ENCODE assay signal across 8 cellular contexts in genomic region chr6:11092654-11093053, GRCh38. TPM values are rescaled to one million over a fixed set of nuclear protein-coding genes. Genes with fewer than 3 reads are reported as not detected.
DNase-seq lines count a peak whose midpoint lies in the region; ATAC-seq, FAIRE-seq and TF ChIP-seq lines count a peak whose summit lies in the region.

No MANE protein-coding gene starts in this region.

- WGBS in HepG2 (ENCODE audit: low lambda C conversion rate): 0% methylated on average over 1 of the region's 1 CpG
- WGBS in thymus: 4% methylated on average over 1 of the region's 1 CpG

- CTCF ChIA-PET in HepG2 (lab: Yijun Ruan, JAX; ENCODE audit: low intra/inter-chr PET ratio, low total read pairs): no interaction called here

- H3K9me3 ChIP-seq in HepG2 (ENCODE audit: low read length) (no peaks in the 10 kb centered on the region), thymus (ENCODE audit: control insufficient read depth) (no peaks in the 10 kb centered on the region)

- H3K9ac ChIP-seq in HepG2 (ENCODE audit: insufficient read depth, low read depth, low read length): peak overlapping the region; percentile 85

- H3K4me1 ChIP-seq in HepG2 (ENCODE audit: insufficient read depth, low read length) (peaks cover 44% of the 10 kb centered on the region), thymus (ENCODE audit: control insufficient read depth, insufficient read depth, low read length) (peaks cover 6% of the 10 kb centered on the region)

- H3K4me3 ChIP-seq in HepG2 (replicated peaks in 1 of 3; ENCODE audit: insufficient read depth in 1 of 3, low read depth in 2 of 3, low read length in 3 of 3) (peak overlapping the region; percentile 93 to 99 (median 97)), thymus (ENCODE audit: low read length) (peak overlapping the region; percentile 99)

- intact Hi-C loops in HepG2 (cut with micrococcal nuclease; ENCODE audit: unreplicated experiment): loop anchor here (1.0 to 5.0 kb wide), 4 partner anchors 50 to 483 kb away; partner anchors contain the start of gene TMEM170B

- no peak for ATAC-seq in activated naive CD8-positive, alpha-beta T cell treated with anti-CD3 and anti-CD28 coated beads, Interleukin-2, amount 50 U/mL, for 24 hours
- ATAC-seq in HepG2 (no peak), GM19395 (IDR thresholded peaks at IDR 0.05; ENCODE audit: unreplicated experiment) (no peak)

- TF ChIP-seq EP300 in HepG2 (IDR thresholded peaks at IDR 0.05; ENCODE audit: low read depth in 2 of 2, low read length in 2 of 2): no peak
- TF ChIP-seq EP300 in HepG2 (CRISPR knock-in tag; IDR thresholded peaks at IDR 0.05; ENCODE audit: borderline replicate concordance): no peak

- POLR2A ChIA-PET in HepG2 (lab: Yijun Ruan, JAX): interaction anchor here (1.2 to 1.4 kb wide), 3 partner anchors 26 to 138 kb away, joined by 3 to 13 read pairs (median 4); no protein-coding TSS in a partner anchor

- no peak for TF ChIP-seq POLR2A in HepG2 (IDR thresholded peaks at IDR 0.05; ENCODE audit: insufficient read depth in 1 of 2, low read depth in 2 of 2, low read length in 2 of 2)

- DNase-seq in activated T-cell treated with anti-CD3 and anti-CD28 coated beads, Interleukin-2, amount 50 U/mL, for 24 hours: no peak
- DNase-seq in activated T-cell treated with anti-CD3 and anti-CD28 coated beads, Interleukin-2, amount 50 U/mL, for 1 hour: no peak
- DNase-seq in activated naive CD8-positive, alpha-beta T cell treated with anti-CD3 and anti-CD28 coated beads, Interleukin-2, amount 50 U/mL, for 24 hours: no peak
- DNase-seq in HepG2 (ENCODE audit: low spot score) (no peak), HUDEP-2 (lab: John Stamatoyannopoulos, UW; ENCODE audit: unreplicated experiment in 76 of 76) (no peak), T-helper 9 cell (no peak)

- H3K4me1 Mint-ChIP-seq in activated T-cell treated with anti-CD3 and anti-CD28 coated beads, Interleukin-2, amount 50 U/mL, for 24 hours (ENCODE audit: low read depth): peaks cover 27% of the 10 kb centered on the region
- peaks cover 27% of the 10 kb centered on the region for H3K4me1 Mint-ChIP-seq in activated naive CD8-positive, alpha-beta T cell treated with anti-CD3 and anti-CD28 coated beads, Interleukin-2, amount 50 U/mL, for 24 hours

- H3K36me3 ChIP-seq in HepG2 (replicated peaks in 1 of 2; ENCODE audit: control insufficient read depth in 1 of 2, insufficient read depth in 2 of 2, low read length in 2 of 2) (no peaks in the 10 kb centered on the region), thymus (ENCODE audit: control insufficient read depth, insufficient read depth) (no peaks in the 10 kb centered on the region)

- in situ Hi-C loops in HepG2 (cut with HindIII; ENCODE audit: extremely low pct_ligation_motif_present, low pct_unique_long_range_greater_than_20kb): no loop called here

- no peaks in the 10 kb centered on the region for H3K9me3 Mint-ChIP-seq in activated T-cell treated with anti-CD3 and anti-CD28 coated beads, Interleukin-2, amount 50 U/mL, for 24 hours
- H3K9me3 Mint-ChIP-seq in activated naive CD8-positive, alpha-beta T cell treated with anti-CD3 and anti-CD28 coated beads, Interleukin-2, amount 50 U/mL, for 24 hours: no peaks in the 10 kb centered on the region

- H3K27me3 ChIP-seq in HepG2 (ENCODE audit: control insufficient read depth in 1 of 2, insufficient read depth in 2 of 2, low read length in 2 of 2) (no peaks in the 10 kb centered on the region; a peak in 1 of 5 replicates), thymus (ENCODE audit: control insufficient read depth, insufficient read depth) (no peaks in the 10 kb centered on the region)

- no peak for FAIRE-seq in HepG2 (lab: Jason Lieb, UNC)

- TF ChIP-seq CTCF in HepG2 (CRISPR knock-in tag; IDR thresholded peaks at IDR 0.05): no peak

- H3K27ac ChIP-seq in HepG2 (ENCODE audit: extremely low read length, insufficient read depth, low read length) (peak overlapping the region; percentile 90), thymus (ENCODE audit: low read depth) (peak overlapping the region; percentile 87)

- peaks cover 9% of the 10 kb centered on the region; the same call in 1 of the 2 replicates for H4K20me1 ChIP-seq in HepG2 (ENCODE audit: insufficient read depth, low read length)

- no TSS peak for BruUV-seq in HepG2 (replicated peaks; lab: Mats Ljungman, UMichigan)

- peaks cover 34% of the 10 kb centered on the region for H3K79me2 ChIP-seq in HepG2 (ENCODE audit: insufficient read depth, low read length)

- H3K4me2 ChIP-seq in HepG2 (ENCODE audit: low read depth, low read length): peak overlapping the region; percentile 86

- peak overlapping the region; percentile 94 for H3K4me3 Mint-ChIP-seq in activated T-cell treated with anti-CD3 and anti-CD28 coated beads, Interleukin-2, amount 50 U/mL, for 24 hours
- H3K4me3 Mint-ChIP-seq in activated naive CD8-positive, alpha-beta T cell treated with anti-CD3 and anti-CD28 coated beads, Interleukin-2, amount 50 U/mL, for 24 hours: peak overlapping the region; percentile 98

- no peaks in the 10 kb centered on the region for H3K27me3 Mint-ChIP-seq in activated T-cell treated with anti-CD3 and anti-CD28 coated beads, Interleukin-2, amount 50 U/mL, for 24 hours
- H3K27me3 Mint-ChIP-seq in activated naive CD8-positive, alpha-beta T cell treated with anti-CD3 and anti-CD28 coated beads, Interleukin-2, amount 50 U/mL, for 24 hours: no peaks in the 10 kb centered on the region

- TF ChIP-seq RAD21 in HepG2 (CRISPR knock-in tag; IDR thresholded peaks at IDR 0.05): no peak

- H3K27ac Mint-ChIP-seq in activated T-cell treated with anti-CD3 and anti-CD28 coated beads, Interleukin-2, amount 50 U/mL, for 24 hours: peak overlapping the region; percentile 98
- peak overlapping the region; percentile 96 for H3K27ac Mint-ChIP-seq in activated naive CD8-positive, alpha-beta T cell treated with anti-CD3 and anti-CD28 coated beads, Interleukin-2, amount 50 U/mL, for 24 hours

- H2AFZ ChIP-seq in HepG2 (ENCODE audit: low read length): peak overlapping the region; percentile 81

- peaks cover 24% of the 10 kb centered on the region for H3K36me3 Mint-ChIP-seq in activated T-cell treated with anti-CD3 and anti-CD28 coated beads, Interleukin-2, amount 50 U/mL, for 24 hours (ENCODE audit: low read depth)
- H3K36me3 Mint-ChIP-seq in activated naive CD8-positive, alpha-beta T cell treated with anti-CD3 and anti-CD28 coated beads, Interleukin-2, amount 50 U/mL, for 24 hours (ENCODE audit: low read depth): peaks cover 4% of the 10 kb centered on the region

RNA-seq across cellular contexts. Expression of gene SMIM13, which starts 1.0 kb away (rescaled TPM):
- 9.5 and 10.2 TPM in 2 replicates for total RNA-seq in HepG2 (2016; rRNA removed; fragmentation: Illumina TruSeq; extraction: Trizol)
- total RNA-seq in HepG2 (2016; cell fraction: cytosol; rRNA removed; fragmentation: Illumina TruSeq; extraction: Trizol; ENCODE audit: low read depth): 7.2 and 7.8 TPM in 2 replicates
- total RNA-seq in HepG2 (2016; cell fraction: insoluble cytoplasmic fraction; rRNA removed; fragmentation: Illumina TruSeq; extraction: Trizol): 8.5 and 9.8 TPM in 2 replicates
- 10.2 and 12.9 TPM in 2 replicates for total RNA-seq in HepG2 (2016; cell fraction: membrane; rRNA removed; fragmentation: Illumina TruSeq; extraction: Trizol)
- 12.8 and 14.5 TPM in 2 replicates for total RNA-seq in HepG2 (2016; cell fraction: nucleus; rRNA removed; fragmentation: Illumina TruSeq; extraction: Trizol)
- polyA plus RNA-seq in HepG2 (2011; rRNA removed) (2.5 and 2.7 TPM in 2 replicates), thymus (4.5 TPM)
- polyA plus RNA-seq in HepG2 (2011; cell fraction: cytosol; rRNA removed): 1.2 and 1.9 TPM in 2 replicates
- 1.6 and 2.3 TPM in 2 replicates for polyA plus RNA-seq in HepG2 (2011; cell fraction: nucleus; rRNA removed)
- 6.0 and 6.5 TPM in 2 replicates for polyA plus RNA-seq in HepG2 (2012)
- 11.0 and 14.0 TPM in 2 replicates for polyA plus RNA-seq in HepG2 (2016; cell fraction: cytosol; fragmentation: Illumina TruSeq; extraction: Trizol; ENCODE audit: low read depth)
- polyA plus RNA-seq in HepG2 (2016; cell fraction: insoluble cytoplasmic fraction; fragmentation: Illumina TruSeq; extraction: Trizol; ENCODE audit: low read depth): 10.4 and 11.8 TPM in 2 replicates
- 13.1 and 14.3 TPM in 2 replicates for polyA plus RNA-seq in HepG2 (2016; cell fraction: membrane; fragmentation: Illumina TruSeq; extraction: Trizol; ENCODE audit: low read depth)
- 15.6 and 18.1 TPM in 2 replicates for polyA plus RNA-seq in HepG2 (2016; cell fraction: nucleus; fragmentation: Illumina TruSeq; extraction: Trizol; ENCODE audit: insufficient read depth, low read depth)
- polyA minus RNA-seq in HepG2 (2011; rRNA and poly(A)+ RNA removed; ENCODE audit: low replicate concordance): 1.7 and 2.9 TPM in 2 replicates
- polyA minus RNA-seq in HepG2 (2011; cell fraction: cytosol; rRNA and poly(A)+ RNA removed): 2.0 and 5.2 TPM in 2 replicates
- 10.0 and 11.2 TPM in 2 replicates for polyA minus RNA-seq in HepG2 (2011; cell fraction: nucleus; rRNA and poly(A)+ RNA removed)

RNA-seq across cellular contexts. Expression of gene ERVFRD-1, which starts 18.9 kb away (rescaled TPM):
- not detected in 2 replicates for total RNA-seq in HepG2 (2016; rRNA removed; fragmentation: Illumina TruSeq; extraction: Trizol)
- not detected in 2 replicates for total RNA-seq in HepG2 (2016; cell fraction: cytosol; rRNA removed; fragmentation: Illumina TruSeq; extraction: Trizol; ENCODE audit: low read depth)
- total RNA-seq in HepG2 (2016; cell fraction: insoluble cytoplasmic fraction; rRNA removed; fragmentation: Illumina TruSeq; extraction: Trizol): not detected in 2 replicates
- total RNA-seq in HepG2 (2016; cell fraction: membrane; rRNA removed; fragmentation: Illumina TruSeq; extraction: Trizol): not detected in 2 replicates
- not detected in 2 replicates for total RNA-seq in HepG2 (2016; cell fraction: nucleus; rRNA removed; fragmentation: Illumina TruSeq; extraction: Trizol)
- polyA plus RNA-seq in HepG2 (2011; rRNA removed) (not detected in 2 replicates), thymus (0.02 TPM)
- polyA plus RNA-seq in HepG2 (2011; cell fraction: cytosol; rRNA removed): not detected in 2 replicates
- not detected in 2 replicates for polyA plus RNA-seq in HepG2 (2011; cell fraction: nucleus; rRNA removed)
- polyA plus RNA-seq in HepG2 (2012): 0.07 TPM in 1 of 2 replicates, not detected in the other
- not detected in 2 replicates for polyA plus RNA-seq in HepG2 (2016; cell fraction: cytosol; fragmentation: Illumina TruSeq; extraction: Trizol; ENCODE audit: low read depth)
- not detected in 2 replicates for polyA plus RNA-seq in HepG2 (2016; cell fraction: insoluble cytoplasmic fraction; fragmentation: Illumina TruSeq; extraction: Trizol; ENCODE audit: low read depth)
- polyA plus RNA-seq in HepG2 (2016; cell fraction: membrane; fragmentation: Illumina TruSeq; extraction: Trizol; ENCODE audit: low read depth): not detected in 2 replicates
- not detected in 2 replicates for polyA plus RNA-seq in HepG2 (2016; cell fraction: nucleus; fragmentation: Illumina TruSeq; extraction: Trizol; ENCODE audit: insufficient read depth, low read depth)
- not detected in 2 replicates for polyA minus RNA-seq in HepG2 (2011; rRNA and poly(A)+ RNA removed; ENCODE audit: low replicate concordance)
- not detected in 2 replicates for polyA minus RNA-seq in HepG2 (2011; cell fraction: cytosol; rRNA and poly(A)+ RNA removed)
- polyA minus RNA-seq in HepG2 (2011; cell fraction: nucleus; rRNA and poly(A)+ RNA removed): not detected in 2 replicates

RNA-seq across cellular contexts. Expression of gene ELOVL2, which starts 48.5 kb away (rescaled TPM):
- total RNA-seq in HepG2 (2016; rRNA removed; fragmentation: Illumina TruSeq; extraction: Trizol): 60.1 and 65.4 TPM in 2 replicates
- total RNA-seq in HepG2 (2016; cell fraction: cytosol; rRNA removed; fragmentation: Illumina TruSeq; extraction: Trizol; ENCODE audit: low read depth): 16.2 and 17.4 TPM in 2 replicates
- 56.0 and 65.6 TPM in 2 replicates for total RNA-seq in HepG2 (2016; cell fraction: insoluble cytoplasmic fraction; rRNA removed; fragmentation: Illumina TruSeq; extraction: Trizol)
- 63.8 and 70.3 TPM in 2 replicates for total RNA-seq in HepG2 (2016; cell fraction: membrane; rRNA removed; fragmentation: Illumina TruSeq; extraction: Trizol)
- 58.7 and 63.1 TPM in 2 replicates for total RNA-seq in HepG2 (2016; cell fraction: nucleus; rRNA removed; fragmentation: Illumina TruSeq; extraction: Trizol)
- polyA plus RNA-seq in HepG2 (2011; rRNA removed) (32.1 and 43.6 TPM in 2 replicates), thymus (0.91 TPM)
- polyA plus RNA-seq in HepG2 (2011; cell fraction: cytosol; rRNA removed): 20.8 and 31.9 TPM in 2 replicates
- 13.8 and 15.2 TPM in 2 replicates for polyA plus RNA-seq in HepG2 (2011; cell fraction: nucleus; rRNA removed)
- 48.1 and 62.3 TPM in 2 replicates for polyA plus RNA-seq in HepG2 (2012)
- polyA plus RNA-seq in HepG2 (2016; cell fraction: cytosol; fragmentation: Illumina TruSeq; extraction: Trizol; ENCODE audit: low read depth): 17.6 and 20.3 TPM in 2 replicates
- 68.4 and 70.1 TPM in 2 replicates for polyA plus RNA-seq in HepG2 (2016; cell fraction: insoluble cytoplasmic fraction; fragmentation: Illumina TruSeq; extraction: Trizol; ENCODE audit: low read depth)
- 54.8 and 56.6 TPM in 2 replicates for polyA plus RNA-seq in HepG2 (2016; cell fraction: membrane; fragmentation: Illumina TruSeq; extraction: Trizol; ENCODE audit: low read depth)
- polyA plus RNA-seq in HepG2 (2016; cell fraction: nucleus; fragmentation: Illumina TruSeq; extraction: Trizol; ENCODE audit: insufficient read depth, low read depth): 89.1 and 92.2 TPM in 2 replicates
- polyA minus RNA-seq in HepG2 (2011; rRNA and poly(A)+ RNA removed; ENCODE audit: low replicate concordance): 43.3 TPM in 1 of 2 replicates, not detected in the other
- 26.2 and 28.8 TPM in 2 replicates for polyA minus RNA-seq in HepG2 (2011; cell fraction: cytosol; rRNA and poly(A)+ RNA removed)
- polyA minus RNA-seq in HepG2 (2011; cell fraction: nucleus; rRNA and poly(A)+ RNA removed): 17.1 and 19.9 TPM in 2 replicates
